In the genomic region with DNA sequence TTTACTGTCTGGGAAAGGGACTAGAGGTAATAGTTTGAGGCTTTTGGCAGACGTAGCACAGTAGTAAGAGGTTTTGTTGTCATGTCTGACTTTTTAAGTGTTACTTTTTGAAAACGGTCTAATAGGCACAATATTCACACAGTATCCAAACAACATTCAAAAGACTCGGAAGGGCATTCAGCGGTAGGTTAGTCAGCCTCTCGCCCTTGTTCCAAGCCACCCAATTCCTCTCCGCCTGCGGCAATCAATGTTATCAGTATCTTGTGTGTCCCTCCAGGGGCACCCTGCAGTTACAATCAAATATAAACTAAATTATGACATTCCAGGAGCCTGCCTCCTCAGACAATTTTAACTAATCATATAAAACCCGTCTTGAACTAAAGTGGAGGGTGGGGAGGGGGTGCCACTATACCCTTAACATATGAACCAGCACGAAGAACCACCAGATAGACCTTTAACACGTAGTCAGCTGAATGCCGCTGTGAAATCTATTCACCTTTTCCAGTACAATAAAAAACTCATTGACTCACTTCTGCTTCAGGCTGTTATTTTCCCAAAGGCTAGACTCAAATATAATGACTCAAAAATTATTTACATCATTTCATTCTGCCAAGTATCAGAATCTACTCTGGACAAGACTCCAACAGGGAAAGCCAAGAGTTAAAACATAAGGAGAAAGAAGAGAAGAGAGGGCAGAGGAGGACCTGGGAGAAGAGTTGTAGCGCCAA, we compare ENCODE assay signal across 8 cellular contexts. TPM values are rescaled to one million over a fixed set of nuclear protein-coding genes. Genes with fewer than 3 reads are reported as not detected.
A peak's percentile ranks its signal among the peaks of the same experiment; 100 is the strongest.
DNase-seq lines count a peak whose midpoint lies in the region; ATAC-seq and TF ChIP-seq lines count a peak whose summit lies in the region.

No MANE protein-coding gene starts in this region.

- no peak for ATAC-seq in GM18907 (IDR thresholded peaks at IDR 0.05; ENCODE audit: unreplicated experiment)

- in situ Hi-C loops in brain microvascular endothelial cell (cut with HindIII; ENCODE audit: low pct_ligation_motif_present, low sequenced_read_pairs) = loop anchor here (25.0 kb wide), 1 partner anchor 286 kb away; no protein-coding TSS in a partner anchor

- H3K4me1 ChIP-seq in A673 (ENCODE audit: insufficient read depth, low read length, poor library complexity, severe bottlenecking) (peaks cover 27% of the 10 kb centered on the region), mononuclear cell (ENCODE audit: insufficient read depth, low read length) (peaks cover 60% of the 10 kb centered on the region)

- H3K4me3 ChIP-seq in A673 (ENCODE audit: low read depth, low read length, poor library complexity, severe bottlenecking) (peak overlapping the region; percentile 68), brain microvascular endothelial cell (ENCODE audit: low read depth, low read length) (peak overlapping the region; percentile 86), mononuclear cell (ENCODE audit: low read length) (peak overlapping the region; percentile 60)

- no peak for TF ChIP-seq CTCF in A673 (conservative IDR thresholded peaks at IDR 0.05; ENCODE audit: low read depth, low read length)
- TF ChIP-seq CTCF in brain microvascular endothelial cell (IDR thresholded peaks at IDR 0.05; ENCODE audit: low read depth, low read length, missing control alignments) = no peak

- intact Hi-C loops in A673 (cut with micrococcal nuclease; ENCODE audit: unreplicated experiment) = loop anchor here (2.0 to 5.0 kb wide), 8 partner anchors 68 to 759 kb away; no protein-coding TSS in a partner anchor

- DNase-seq in A673 (ENCODE audit: low spot score) (no peak), HUDEP-2 (lab: John Stamatoyannopoulos, UW; ENCODE audit: unreplicated experiment in 76 of 76) (peak in 47 of 76 experiments; percentile 4 to 62 (median 30)), brain microvascular endothelial cell (no peak), HK-2 (ENCODE audit: unreplicated experiment) (no peak), HPDE6-E6E7 (ENCODE audit: extremely low spot score) (no peak), NCI-H2196 treated with DMSO at 0.1 percent for 48 hours (lab: John Stamatoyannopoulos, UW; ENCODE audit: unreplicated experiment) (no peak)

- H3K27me3 ChIP-seq in A673 (replicated peaks; ENCODE audit: insufficient read depth, low read depth, low read length, poor library complexity) (no peaks in the 10 kb centered on the region), brain microvascular endothelial cell (replicated peaks) (no peaks in the 10 kb centered on the region), mononuclear cell (ENCODE audit: insufficient read depth, low read length) (no peaks in the 10 kb centered on the region)

- H3K9me3 ChIP-seq in A673 (ENCODE audit: low read depth, low read length, poor library complexity, severe bottlenecking) (no peaks in the 10 kb centered on the region), mononuclear cell (ENCODE audit: low read depth, low read length) (no peaks in the 10 kb centered on the region)

- H3K27ac ChIP-seq in A673 (ENCODE audit: low read depth, low read length, poor library complexity, severe bottlenecking) (peak overlapping the region; percentile 82), brain microvascular endothelial cell (no peak overlapping the region)

- H3K36me3 ChIP-seq in A673 (ENCODE audit: insufficient read depth, low read length, poor library complexity, severe bottlenecking) (peaks cover 42% of the 10 kb centered on the region), brain microvascular endothelial cell (replicated peaks) (no peaks in the 10 kb centered on the region)

- CTCF ChIA-PET in A673 (lab: Charles Lee) = no interaction called here

- BruUV-seq in A673 (replicated peaks; lab: Mats Ljungman, UMichigan) = TSS peak; percentile 22

- POLR2A ChIA-PET in A673 (lab: Charles Lee; ENCODE audit: low non-redundant PET) = no interaction called here

RNA-seq across cellular contexts. Expression of a gene that starts 1.7 kb away (rescaled TPM):
- total RNA-seq in A673 (2021) (36.9 and 37.1 TPM in 2 replicates), mononuclear cell (25.9 TPM)

Comparison
In these comparisons a context has a peak if more than half of its experiments do, and no peak if none do; other contexts are left out.
1. DNase-seq: peak in HUDEP-2 (47 of 76); none in A673 (single experiment), brain microvascular endothelial cell (single experiment), HK-2 (single experiment), HPDE6-E6E7 (single experiment) and NCI-H2196 treated with DMSO at 0.1 percent for 48 hours (single experiment).
2. Peak in every context shown above with its lines, with median percentiles within 50 percentile points of each other: H3K4me3 ChIP-seq.